Comparison of ENCODE assay signal across 19 cellular contexts in the genomic region with DNA sequence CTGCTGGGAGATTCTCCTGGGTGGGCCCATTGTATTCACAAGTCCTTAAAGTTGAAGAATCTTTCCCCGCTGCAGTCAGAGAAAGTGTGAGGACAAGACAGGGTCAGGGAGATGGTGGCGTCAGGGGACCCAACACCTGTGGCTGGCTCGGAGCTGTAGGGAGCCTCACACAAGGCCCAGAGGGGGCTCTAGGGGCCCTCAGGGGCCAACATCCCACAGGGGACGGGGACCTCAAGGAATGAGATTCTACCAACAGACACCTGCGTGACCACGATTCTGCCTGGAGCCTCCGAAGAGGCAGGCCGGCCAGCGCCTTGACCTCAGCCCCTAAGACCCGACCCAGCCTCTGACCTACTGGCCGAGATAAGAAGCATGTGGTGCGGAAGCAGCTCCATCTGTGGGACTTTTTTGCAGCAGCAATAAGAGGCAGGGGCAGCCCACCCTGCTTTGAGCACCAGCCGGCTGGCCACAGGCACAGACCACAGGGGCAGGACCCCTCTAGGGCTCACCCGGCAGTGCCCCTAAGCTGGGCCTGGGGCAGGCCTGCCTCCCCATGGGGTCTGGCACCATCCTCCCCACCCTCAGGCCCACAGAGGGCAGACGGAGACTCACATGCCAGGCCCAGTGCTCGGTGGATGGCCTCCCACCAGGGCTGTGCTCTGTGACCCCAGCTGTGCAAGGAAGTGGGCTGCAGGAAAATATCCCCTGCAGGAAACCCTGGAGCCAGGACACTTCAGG. TPM values are rescaled to one million over a fixed set of nuclear protein-coding genes. Genes with fewer than 3 reads are reported as not detected.
DNase-seq lines count a peak whose midpoint lies in the region; ATAC-seq, FAIRE-seq and TF ChIP-seq lines count a peak whose summit lies in the region.
"Had no signal": no experiment of that assay in that cellular context is flagged by ENCODE, and none has a peak within 500 bp of the region (broad histone marks: within the 10 kb centered on the region; RNA-seq: fewer than 3 reads in every experiment).

No MANE protein-coding gene starts in this region.

- H3K4me1 ChIP-seq in BLaER1: peaks cover 96% of the 10 kb centered on the region
- no peaks in the 10 kb centered on the region for H3K4me1 ChIP-seq in small intestine (ENCODE audit: control insufficient read depth in 2 of 2, insufficient read depth in 1 of 2, low read depth in 1 of 2, low read length in 1 of 2)
- H3K4me1 ChIP-seq: parathyroid adenoma had no signal

- H4K20me1 ChIP-seq in BLaER1: no peaks in the 10 kb centered on the region

- H3K9me3 ChIP-seq in BLaER1: no peaks in the 10 kb centered on the region
- no peaks in the 10 kb centered on the region for H3K9me3 ChIP-seq in small intestine (ENCODE audit: control insufficient read depth, low read depth)

- intact Hi-C loops in left cardiac atrium (cut with DNase I): no loop called here

- WGBS in small intestine, 3 donors: 85 to 90% (median 87%) methylated on average over 15 to 16 of the region's 16 CpGs

- FAIRE-seq in small intestine (lab: Jason Lieb, UNC): no peak

- H3K4me2 ChIP-seq in BLaER1: peak overlapping the region; percentile 78

- H3K4me3 ChIP-seq in BLaER1 (no peak overlapping the region), H7 (ENCODE audit: insufficient read depth, low read depth, low read length) (no peak overlapping the region), small intestine (ENCODE audit: low read depth in 1 of 2, low read length in 2 of 2) (no peak overlapping the region)
- H3K4me3 ChIP-seq: lung had no signal

- H3K9me3 Mint-ChIP-seq in osteocyte (ENCODE audit: unreplicated experiment): no peaks in the 10 kb centered on the region
- H3K9me3 Mint-ChIP-seq: activated naive CD4-positive, alpha-beta T cell treated with anti-CD3 and anti-CD28 coated beads for 36 hours; CD8-positive, alpha-beta T cell had no signal

- DNase-seq in H7 (peak; percentile 54), left cardiac atrium (peak; percentile 9), osteocyte (ENCODE audit: extremely low spot score, unreplicated experiment) (peak; percentile 82), small intestine (no peak), superior temporal gyrus (ENCODE audit: extremely low spot score) (no peak)
- DNase-seq: activated naive CD4-positive, alpha-beta T cell treated with anti-CD3 and anti-CD28 coated beads for 36 hours; caudate nucleus; DMS79 treated with DMSO at 0.1 percent for 48 hours; effector CD4-positive, alpha-beta T cell; NCI-H2081; stimulated activated CD4-positive, alpha-beta T cell treated with anti-CD3 and anti-CD28 coated beads, Interleukin-1b, Interleukin-23, amount 100 ng/mL, for 48 hours; SW 1271 had no signal

- H3K27ac ChIP-seq in BLaER1 (peak overlapping the region; percentile 54), small intestine (ENCODE audit: low read depth in 1 of 2, low read length in 1 of 2) (no peak overlapping the region)
- H3K27ac ChIP-seq: parathyroid adenoma had no signal

- ATAC-seq in left cardiac atrium (no peak), GM21390 (IDR thresholded peaks at IDR 0.05; ENCODE audit: unreplicated experiment) (no peak), GM21447 (IDR thresholded peaks at IDR 0.05; ENCODE audit: unreplicated experiment) (no peak)

- no peak overlapping the region for H3K4me3 Mint-ChIP-seq in osteocyte (ENCODE audit: unreplicated experiment)
- H3K4me3 Mint-ChIP-seq: activated naive CD4-positive, alpha-beta T cell treated with anti-CD3 and anti-CD28 coated beads for 36 hours; CD8-positive, alpha-beta T cell had no signal

- H3K36me3 ChIP-seq in BLaER1: no peaks in the 10 kb centered on the region
- no peaks in the 10 kb centered on the region for H3K36me3 ChIP-seq in H7 (replicated peaks; ENCODE audit: control insufficient read depth, insufficient read depth, low read length)
- H3K36me3 ChIP-seq in small intestine (ENCODE audit: control insufficient read depth in 2 of 2, insufficient read depth in 2 of 2, low read length in 2 of 2): no peaks in the 10 kb centered on the region

- no peak for TF ChIP-seq CTCF in osteocyte (IDR thresholded peaks at IDR 0.05)

- no peak overlapping the region for H3K27ac Mint-ChIP-seq in osteocyte (ENCODE audit: unreplicated experiment)
- H3K27ac Mint-ChIP-seq: activated naive CD4-positive, alpha-beta T cell treated with anti-CD3 and anti-CD28 coated beads for 36 hours; CD8-positive, alpha-beta T cell had no signal

- H3K27me3 Mint-ChIP-seq in osteocyte (ENCODE audit: unreplicated experiment): peaks cover 5% of the 10 kb centered on the region

- H3K36me3 Mint-ChIP-seq in osteocyte (ENCODE audit: unreplicated experiment): no peaks in the 10 kb centered on the region
- H3K36me3 Mint-ChIP-seq: CD8-positive, alpha-beta T cell had no signal

- H3K27me3 ChIP-seq in BLaER1 (no peaks in the 10 kb centered on the region), H7 (ENCODE audit: control insufficient read depth, insufficient read depth, low read length) (no peaks in the 10 kb centered on the region), small intestine (ENCODE audit: control insufficient read depth in 2 of 2, insufficient read depth in 2 of 2, low read length in 2 of 2) (no peaks in the 10 kb centered on the region)

- H3K4me1 Mint-ChIP-seq in osteocyte (ENCODE audit: unreplicated experiment): no peaks in the 10 kb centered on the region

- H3K9ac ChIP-seq in BLaER1: no peak overlapping the region
- H3K9ac ChIP-seq: parathyroid adenoma had no signal

RNA-seq across cellular contexts. Expression of a gene that starts 13.2 kb away (rescaled TPM):
- 31.0 and 41.3 TPM in 2 replicates for total RNA-seq in H7 (2014; rRNA removed; shearing (Covaris generic))
- 1 to 10 TPM; 1.4 to 2.0 TPM for total RNA-seq in left cardiac atrium
- total RNA-seq in osteocyte: not detected in 2 replicates
- polyA plus RNA-seq in small intestine: 1 to 10 TPM in 1 of 3 donors, under 1 TPM in 2; 0.27 to 1.8 (median 0.67) TPM
- total RNA-seq: activated naive CD4-positive, alpha-beta T cell treated with anti-CD3 and anti-CD28 coated beads for 36 hours; HT1080 had no signal

Comparison
In these comparisons a context has a peak if more than half of its experiments do, and no peak if none do; other contexts are left out.
1. DNase-seq: peak in H7 (single experiment), left cardiac atrium (single experiment) and osteocyte (single experiment); none in small intestine (single experiment) and superior temporal gyrus (single experiment).
2. RNA of a gene that starts 13.2 kb away (total RNA-seq): 31.0 to 41.3 TPM in H7; 1.4 to 2.0 TPM in left cardiac atrium and not detected in osteocyte; every median in the first group is over 10 times any median in the second.